In genomic region chr2:47178359-47178758, GRCh38 we compare ENCODE assay signal across 20 cellular contexts. TPM values are rescaled to one million over a fixed set of nuclear protein-coding genes. Genes with fewer than 3 reads are reported as not detected.
"Had no signal": no experiment of that assay in that cellular context is flagged by ENCODE, and none has a peak within 500 bp of the region (broad histone marks: within the 10 kb centered on the region; RNA-seq: fewer than 3 reads in every experiment).

No MANE protein-coding gene starts in this region.

- FAIRE-seq: frontal cortex, urothelium cell line had no signal

- H3K4me3 ChIP-seq: ascending aorta, breast epithelium, tibial nerve had no signal

- DNase-seq: activated CD4-positive, alpha-beta T cell treated with anti-CD3 and anti-CD28 coated beads, Interleukin-2, amount 10 ng/mL, durations not matched to agents 24 days and 14 days; activated CD4-positive, CD25-positive, alpha-beta regulatory T cell; activated CD8-positive, alpha-beta T cell treated with anti-CD3 and anti-CD28 coated beads, Interleukin-2, amount 10 ng/mL, durations not matched to agents 7 days and 5 days; activated naive CD4-positive, alpha-beta T cell treated with anti-CD3 and anti-CD28 coated beads, Interleukin-2, amount 50 U/mL, for 16 hours; activated T-cell treated with anti-CD3 and anti-CD28 coated beads, Interleukin-2, amount 50 U/mL, for 24 hours; cerebellar nuclear complex; cortex of kidney; head of caudate nucleus; mesendoderm; naive thymus-derived CD8-positive, alpha-beta T cell; occipital lobe; posterior cingulate gyrus; T-helper 1 cell; T1000 had no signal

- H3K9me3 ChIP-seq: ascending aorta, breast epithelium, tibial nerve had no signal

- H3K27ac ChIP-seq: ascending aorta had no signal

- H3K36me3 ChIP-seq: ascending aorta, breast epithelium, tibial nerve had no signal

- ATAC-seq: activated CD8-positive, alpha-beta T cell treated with anti-CD3 and anti-CD28 coated beads, Interleukin-2, amount 10 ng/mL, durations not matched to agents 7 days and 5 days; naive thymus-derived CD8-positive, alpha-beta T cell had no signal

- H3K27me3 ChIP-seq: ascending aorta, breast epithelium, tibial nerve had no signal

RNA-seq across cellular contexts. Expression of gene STPG4, which starts 23.3 kb away (rescaled TPM):
- polyA plus RNA-seq: esophagus; naive thymus-derived CD8-positive, alpha-beta T cell had no signal
